8 cellular contexts compared by ENCODE assay signal in genomic region chr10:24209421-24209770, GRCh38. TPM values are rescaled to one million over a fixed set of nuclear protein-coding genes. Genes with fewer than 3 reads are reported as not detected.
DNase-seq lines count a peak whose midpoint lies in the region; ATAC-seq and TF ChIP-seq lines count a peak whose summit lies in the region.

No MANE protein-coding gene starts in this region.

- H3K27ac ChIP-seq in A673 (ENCODE audit: low read depth, low read length, poor library complexity, severe bottlenecking) (peak overlapping the region; percentile 79), hepatocyte (peak overlapping the region; percentile 94)

- H3K36me3 ChIP-seq in A673 (ENCODE audit: insufficient read depth, low read length, poor library complexity, severe bottlenecking) (no peaks in the 10 kb centered on the region), hepatocyte (replicated peaks; ENCODE audit: insufficient read depth, low read depth) (no peaks in the 10 kb centered on the region)

- peaks cover 41% of the 10 kb centered on the region for H3K79me2 ChIP-seq in hepatocyte

- H3K9me3 ChIP-seq in A673 (ENCODE audit: low read depth, low read length, poor library complexity, severe bottlenecking), result no peaks in the 10 kb centered on the region
- no peaks in the 10 kb centered on the region for H3K9me3 ChIP-seq in hepatocyte (ENCODE audit: low read depth)

- no peak for TF ChIP-seq CTCF in A673 (conservative IDR thresholded peaks at IDR 0.05; ENCODE audit: low read depth, low read length)
- no peak for TF ChIP-seq CTCF in hepatocyte (IDR thresholded peaks at IDR 0.05; ENCODE audit: poor library complexity)

- H3K27me3 Mint-ChIP-seq in activated T-helper 1 cell treated with anti-CD3 and anti-CD28 coated beads, Interleukin-12 subunit alpha, Interleukin-12 subunit beta, Interleukin-2, Interleukin-4 antibody, amounts not matched to agents 30 ng/mL and 10 ng/mL and 1 ng/mL, durations not matched to agents 14 hours and 24 hours and 36 hours (ENCODE audit: insufficient read depth), result peaks cover 24% of the 10 kb centered on the region

- DNase-seq in A673 (ENCODE audit: low spot score) (peak; percentile 83), hepatocyte (ENCODE audit: low spot score) (peak; percentile 40), SW480 (ENCODE audit: low spot score) (no peak)
- DNase-seq in activated T-helper 1 cell treated with anti-CD3 and anti-CD28 coated beads, Interleukin-12 subunit alpha, Interleukin-12 subunit beta, Interleukin-2, Interleukin-4 antibody, amounts not matched to agents 30 ng/mL and 10 ng/mL and 1 ng/mL, durations not matched to agents 14 hours and 24 hours and 36 hours (ENCODE audit: low spot score), result peak; percentile 15
- DNase-seq in stimulated activated CD4-positive, alpha-beta T cell treated with anti-CD3 and anti-CD28 coated beads, Interleukin-2, amount 100 ng/mL, for 24 hours, result peak; percentile 31 to 53
- DNase-seq in central memory CD4-positive, alpha-beta T cell, result no peak

- H2AFZ ChIP-seq in hepatocyte, result peak overlapping the region; percentile 44

- H3K4me3 Mint-ChIP-seq in activated T-helper 1 cell treated with anti-CD3 and anti-CD28 coated beads, Interleukin-12 subunit alpha, Interleukin-12 subunit beta, Interleukin-2, Interleukin-4 antibody, amounts not matched to agents 30 ng/mL and 10 ng/mL and 1 ng/mL, durations not matched to agents 14 hours and 24 hours and 36 hours, result peak overlapping the region; percentile 83

- intact Hi-C loops in A673 (cut with micrococcal nuclease; ENCODE audit: unreplicated experiment), result loop anchor here (2.0 to 5.0 kb wide), 2 partner anchors 141 to 308 kb away; no protein-coding TSS in a partner anchor
- intact Hi-C loops in activated T-helper 1 cell treated with anti-CD3 and anti-CD28 coated beads, Interleukin-12 subunit alpha, Interleukin-12 subunit beta, Interleukin-2, Interleukin-4 antibody, amounts not matched to agents 30 ng/mL and 10 ng/mL and 1 ng/mL, durations not matched to agents 14 hours and 24 hours and 36 hours (cut with micrococcal nuclease), result loop anchor here (1.0 to 10.0 kb wide), 4 partner anchors 13 to 765 kb away; no protein-coding TSS in a partner anchor

- peak overlapping the region; percentile 88 for H3K4me2 ChIP-seq in hepatocyte

- peak overlapping the region; percentile 48 for H3K4me3 ChIP-seq in A673 (ENCODE audit: low read depth, low read length, poor library complexity, severe bottlenecking)
- peak overlapping the region; percentile 61 for H3K4me3 ChIP-seq in hepatocyte

- H3K4me1 Mint-ChIP-seq in activated T-helper 1 cell treated with anti-CD3 and anti-CD28 coated beads, Interleukin-12 subunit alpha, Interleukin-12 subunit beta, Interleukin-2, Interleukin-4 antibody, amounts not matched to agents 30 ng/mL and 10 ng/mL and 1 ng/mL, durations not matched to agents 14 hours and 24 hours and 36 hours (ENCODE audit: low read depth), result peaks cover 39% of the 10 kb centered on the region

- no peaks in the 10 kb centered on the region for H3K36me3 Mint-ChIP-seq in activated T-helper 1 cell treated with anti-CD3 and anti-CD28 coated beads, Interleukin-12 subunit alpha, Interleukin-12 subunit beta, Interleukin-2, Interleukin-4 antibody, amounts not matched to agents 30 ng/mL and 10 ng/mL and 1 ng/mL, durations not matched to agents 14 hours and 24 hours and 36 hours (ENCODE audit: low read depth)

- peak; percentile 50 for ATAC-seq in GM18861 (IDR thresholded peaks at IDR 0.05; ENCODE audit: unreplicated experiment)
- ATAC-seq in HG03175 (IDR thresholded peaks at IDR 0.05; ENCODE audit: unreplicated experiment), result peak; percentile 47

- no peaks in the 10 kb centered on the region for H3K9me2 ChIP-seq in hepatocyte (replicated peaks; ENCODE audit: insufficient read depth)

- peaks cover 8% of the 10 kb centered on the region for H3K9me3 Mint-ChIP-seq in activated T-helper 1 cell treated with anti-CD3 and anti-CD28 coated beads, Interleukin-12 subunit alpha, Interleukin-12 subunit beta, Interleukin-2, Interleukin-4 antibody, amounts not matched to agents 30 ng/mL and 10 ng/mL and 1 ng/mL, durations not matched to agents 14 hours and 24 hours and 36 hours

- H3K4me1 ChIP-seq in A673 (ENCODE audit: insufficient read depth, low read length, poor library complexity, severe bottlenecking) (peaks cover 43% of the 10 kb centered on the region), hepatocyte (ENCODE audit: insufficient read depth) (peaks cover 41% of the 10 kb centered on the region)

- CTCF ChIA-PET in A673 (lab: Charles Lee), result interaction anchor here (0.6 kb wide), 1 partner anchor 217 kb away, joined by 5 read pairs; no protein-coding TSS in a partner anchor

- 2% methylated on average over 5 of the region's 5 CpGs for WGBS in hepatocyte (ENCODE audit: low lambda C conversion rate, missing lambda C conversion rate)

- TSS peak; percentile 74 for BruUV-seq in A673 (replicated peaks; lab: Mats Ljungman, UMichigan)

- POLR2A ChIA-PET in A673 (lab: Charles Lee; ENCODE audit: low non-redundant PET), result interaction anchor here (0.6 to 0.7 kb wide), 4 partner anchors 10 to 289 kb away, joined by 3 to 4 read pairs (median 4); no protein-coding TSS in a partner anchor

- peak overlapping the region; percentile 90 for H3K27ac Mint-ChIP-seq in activated T-helper 1 cell treated with anti-CD3 and anti-CD28 coated beads, Interleukin-12 subunit alpha, Interleukin-12 subunit beta, Interleukin-2, Interleukin-4 antibody, amounts not matched to agents 30 ng/mL and 10 ng/mL and 1 ng/mL, durations not matched to agents 14 hours and 24 hours and 36 hours

- H3K27me3 ChIP-seq in A673 (replicated peaks; ENCODE audit: insufficient read depth, low read depth, low read length, poor library complexity) (no peaks in the 10 kb centered on the region), hepatocyte (no peaks in the 10 kb centered on the region)

- no peaks in the 10 kb centered on the region for H4K20me1 ChIP-seq in hepatocyte (ENCODE audit: insufficient read depth, poor library complexity, severe bottlenecking)

RNA-seq across cellular contexts. Expression of gene KIAA1217, which starts 0.5 kb away (rescaled TPM):
- 76.2 and 94.1 TPM in 2 replicates for total RNA-seq in A673 (2021)
- total RNA-seq in activated T-helper 1 cell treated with anti-CD3 and anti-CD28 coated beads, Interleukin-12 subunit alpha, Interleukin-12 subunit beta, Interleukin-2, Interleukin-4 antibody, amounts not matched to agents 30 ng/mL and 10 ng/mL and 1 ng/mL, durations not matched to agents 14 hours and 24 hours and 36 hours, result 6.2 and 6.4 TPM in 2 replicates
- total RNA-seq in hepatocyte, result 20.1 and 33.2 TPM in 2 replicates
- 31.6 and 36.7 TPM in 2 replicates for polyA plus RNA-seq in hepatocyte

Comparison
In these comparisons a context has a peak if more than half of its experiments do, and no peak if none do; other contexts are left out.
1. DNase-seq: peak in A673 (single experiment), activated T-helper 1 cell treated with anti-CD3 and anti-CD28 coated beads, Interleukin-12 subunit alpha, Interleukin-12 subunit beta, Interleukin-2, Interleukin-4 antibody, amounts not matched to agents 30 ng/mL and 10 ng/mL and 1 ng/mL, durations not matched to agents 14 hours and 24 hours and 36 hours (single experiment), hepatocyte (single experiment) and stimulated activated CD4-positive, alpha-beta T cell treated with anti-CD3 and anti-CD28 coated beads, Interleukin-2, amount 100 ng/mL, for 24 hours (2 of 2); none in central memory CD4-positive, alpha-beta T cell (single experiment) and SW480 (single experiment).